ENCODE assay signal across 8 cellular contexts in the genomic region with DNA sequence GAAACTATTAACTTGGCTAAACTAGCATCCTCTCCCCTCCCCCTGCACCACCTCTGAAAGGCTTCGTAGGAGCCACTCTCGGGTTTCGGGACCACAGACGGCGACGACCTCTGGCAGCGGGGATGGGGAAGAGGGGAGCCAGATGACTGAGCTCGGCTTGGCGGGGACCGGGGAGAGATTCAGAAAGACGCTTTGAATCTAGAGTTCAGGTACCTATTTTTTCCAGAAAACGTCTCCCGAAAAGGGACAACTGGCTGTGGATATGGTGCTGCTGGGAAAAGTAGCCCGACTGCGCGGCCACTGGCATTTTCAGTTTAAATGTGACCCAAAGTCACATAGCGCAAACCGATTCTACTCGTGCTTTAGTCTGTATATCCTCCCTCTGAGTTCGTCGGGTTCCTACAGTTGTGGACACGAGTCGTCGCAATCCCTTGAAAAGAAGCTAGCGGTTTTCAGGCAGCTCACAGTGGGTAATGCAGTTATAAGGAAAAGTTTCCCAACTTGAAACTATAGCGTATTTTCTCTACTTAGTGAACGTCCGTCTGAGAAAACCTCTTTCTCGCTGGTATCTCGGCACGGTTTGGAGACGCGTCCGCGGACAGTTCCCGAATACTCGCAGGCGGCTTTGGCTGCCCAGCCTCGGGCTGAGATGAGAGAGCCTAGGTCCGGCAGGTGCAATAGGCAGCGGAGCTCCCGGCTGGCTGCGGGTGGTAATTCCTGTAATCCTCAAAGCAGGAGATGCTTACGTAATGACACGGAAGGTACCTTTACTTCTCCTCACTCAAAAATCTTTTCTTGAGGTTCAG. TPM values are rescaled to one million over a fixed set of nuclear protein-coding genes. Genes with fewer than 3 reads are reported as not detected.
DNase-seq lines count a peak whose midpoint lies in the region; ATAC-seq and TF ChIP-seq lines count a peak whose summit lies in the region.

No MANE protein-coding gene starts in this region.

- no peak overlapping the region for H3K9ac ChIP-seq in SK-N-SH
- H3K9ac ChIP-seq in mucosa of stomach (ENCODE audit: low read length), result peak overlapping the region; percentile 62

- no peaks in the 10 kb centered on the region for H3K4me1 ChIP-seq in SK-N-SH (ENCODE audit: control insufficient read depth in 1 of 2, insufficient read depth in 2 of 2, low read depth in 1 of 2, low read length in 1 of 2)
- peaks cover 16% of the 10 kb centered on the region for H3K4me1 ChIP-seq in mucosa of stomach (ENCODE audit: control insufficient read depth, insufficient read depth, low read length)

- peak overlapping the region; percentile 73 for H3K4me2 ChIP-seq in SK-N-SH

- CTCF ChIA-PET in SK-N-SH (lab: Yijun Ruan, JAX), result interaction anchor here (1.2 to 1.7 kb wide), 2 partner anchors 15 to 59 kb away, joined by 3 to 6 read pairs; no protein-coding TSS in a partner anchor

- 0 out of 4 replicates have a peak overlapping the region, but pooled peaks of 1 of the 2 experiments have one; percentile 14 for H3K4me3 ChIP-seq in SK-N-SH (ENCODE audit: low read depth in 2 of 2, low read length in 1 of 2)
- peak overlapping the region; percentile 15 for H3K4me3 ChIP-seq in fibroblast of mammary gland (ENCODE audit: control insufficient read depth, low read depth, low read length)
- H3K4me3 ChIP-seq in mucosa of stomach (ENCODE audit: low read length), result peak overlapping the region; percentile 74

- no peaks in the 10 kb centered on the region for H3K9me2 ChIP-seq in SK-N-SH

- no peak overlapping the region for H2AFZ ChIP-seq in SK-N-SH (ENCODE audit: low read depth)

- H4K20me1 ChIP-seq in SK-N-SH (ENCODE audit: insufficient read depth), result no peaks in the 10 kb centered on the region

- H3K79me2 ChIP-seq in SK-N-SH (ENCODE audit: insufficient read depth), result no peaks in the 10 kb centered on the region

- H3K36me3 ChIP-seq in SK-N-SH (replicated peaks in 1 of 2; ENCODE audit: control insufficient read depth in 1 of 2, insufficient read depth in 2 of 2, low read length in 1 of 2), result no peaks in the 10 kb centered on the region
- no peaks in the 10 kb centered on the region for H3K36me3 ChIP-seq in mucosa of stomach (ENCODE audit: control insufficient read depth, insufficient read depth, low read length)

- H3F3A ChIP-seq in SK-N-SH (replicated peaks; ENCODE audit: insufficient read depth), result no peaks in the 10 kb centered on the region

- H3K27ac ChIP-seq in SK-N-SH (ENCODE audit: low read depth in 2 of 2, low read length in 1 of 2), result no peak overlapping the region

- TF ChIP-seq RAD21 in SK-N-SH (IDR thresholded peaks at IDR 0.05; ENCODE audit: low read length), result no peak

- ATAC-seq in HG03039 (IDR thresholded peaks at IDR 0.05; ENCODE audit: unreplicated experiment) (no peak), HG03175 (IDR thresholded peaks at IDR 0.05; ENCODE audit: unreplicated experiment) (no peak)

- TF ChIP-seq CTCF in SK-N-SH (IDR thresholded peaks at IDR 0.05) (no peak), fibroblast of mammary gland (conservative IDR thresholded peaks at IDR 0.05; ENCODE audit: control insufficient read depth, insufficient read depth, low read depth, low read length) (no peak)

- peak; percentile 3 for DNase-seq in stimulated activated CD4-positive, alpha-beta T cell treated with anti-CD3 and anti-CD28 coated beads, Interleukin-15, amount 100 ng/mL, for 24 hours
- DNase-seq in stimulated activated CD4-positive, alpha-beta T cell treated with anti-CD3 and anti-CD28 coated beads, Interleukin-12 subunit alpha, Interleukin-12 subunit beta, amount 100 ng/mL, for 4 hours, result no peak
- DNase-seq in SK-N-SH (peak; percentile 7), fibroblast of mammary gland (ENCODE audit: low read depth) (peak; percentile 21), NCI-H2107 (lab: John Stamatoyannopoulos, UW) (no peak)

- no peak for TF ChIP-seq EP300 in SK-N-SH (IDR thresholded peaks at IDR 0.05; ENCODE audit: borderline replicate concordance in 1 of 2, low read depth in 1 of 2, low read length in 1 of 2)

- POLR2A ChIA-PET in SK-N-SH (lab: Yijun Ruan, JAX), result no interaction called here

- 1% methylated on average over 41 of the region's 45 CpGs for WGBS in SK-N-SH (ENCODE audit: low lambda C conversion rate)

- peaks cover 32% of the 10 kb centered on the region for H3K27me3 ChIP-seq in SK-N-SH (ENCODE audit: insufficient read depth)
- peaks cover 17% of the 10 kb centered on the region for H3K27me3 ChIP-seq in mucosa of stomach (ENCODE audit: control insufficient read depth, insufficient read depth, low read length)

- H3K9me3 ChIP-seq in SK-N-SH (no peaks in the 10 kb centered on the region), mucosa of stomach (ENCODE audit: control insufficient read depth, low read length) (no peaks in the 10 kb centered on the region)

TF ChIP-seq in SK-N-SH, 30 proteins besides CTCF, POLR2A, EP300 and RAD21:
- TF ChIP-seq USF2 (IDR thresholded peaks at IDR 0.05; ENCODE audit: borderline replicate concordance, low read depth, low read length), result no peak

RNA-seq across cellular contexts. Expression of gene PARM1, which starts 1.3 kb away (rescaled TPM):
- not detected in 2 replicates for polyA plus RNA-seq in SK-N-SH (2012; rRNA removed)
- polyA plus RNA-seq in SK-N-SH (2012; cell fraction: cytosol; rRNA removed), result under 0.01 TPM in 1 of 2 replicates, not detected in the other
- polyA plus RNA-seq in SK-N-SH (2012; cell fraction: nucleus; rRNA removed), result 0.02 TPM in 2 replicates

Comparison
In these comparisons a context has a peak if more than half of its experiments do, and no peak if none do; other contexts are left out.
1. DNase-seq: peak in stimulated activated CD4-positive, alpha-beta T cell treated with anti-CD3 and anti-CD28 coated beads, Interleukin-15, amount 100 ng/mL, for 24 hours (single experiment), SK-N-SH (single experiment) and fibroblast of mammary gland (single experiment); none in stimulated activated CD4-positive, alpha-beta T cell treated with anti-CD3 and anti-CD28 coated beads, Interleukin-12 subunit alpha, Interleukin-12 subunit beta, amount 100 ng/mL, for 4 hours (single experiment) and NCI-H2107 (single experiment).